1 cellular context compared by ENCODE assay signal in the genomic region with DNA sequence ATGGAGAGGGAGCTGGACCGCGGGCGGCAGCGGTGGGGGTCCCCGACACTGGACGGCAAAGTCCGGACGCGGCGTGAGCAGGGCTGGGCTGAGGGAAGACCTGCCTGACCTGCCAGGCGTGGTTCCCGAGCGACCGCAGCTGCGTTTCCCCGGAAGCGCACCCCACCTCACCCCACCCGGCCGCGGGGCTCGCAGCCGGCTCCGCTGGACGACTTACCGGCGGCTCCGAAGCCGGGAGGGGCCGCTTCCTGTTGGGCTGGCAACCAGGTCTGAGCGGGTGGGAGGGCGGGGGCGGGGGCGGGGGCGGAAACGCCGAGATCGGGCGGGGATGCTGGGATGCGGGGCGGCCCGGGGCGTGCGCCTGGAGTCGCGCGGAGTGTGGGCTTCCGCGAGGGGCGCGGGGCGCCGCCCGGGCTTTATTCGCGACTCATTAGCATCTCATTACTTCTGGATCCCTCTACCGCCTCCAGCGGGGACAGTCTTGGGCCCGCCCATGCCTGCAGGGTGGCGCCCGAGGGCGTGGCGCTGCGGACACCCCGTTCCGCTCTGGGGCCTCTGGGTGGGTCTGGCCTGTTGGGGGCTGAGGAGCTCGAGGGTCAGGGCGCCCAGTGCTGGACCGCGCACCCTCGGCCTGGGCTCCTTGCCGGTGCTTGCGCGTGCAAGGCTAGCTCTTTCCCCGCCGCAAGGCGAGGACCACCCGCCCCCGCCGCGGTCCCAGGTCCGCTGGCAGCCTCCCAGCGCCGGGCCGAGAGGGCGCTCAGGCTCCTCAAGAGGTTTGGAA.
TF ChIP-seq lines count a peak whose summit lies in the region.

A gene with protein sequence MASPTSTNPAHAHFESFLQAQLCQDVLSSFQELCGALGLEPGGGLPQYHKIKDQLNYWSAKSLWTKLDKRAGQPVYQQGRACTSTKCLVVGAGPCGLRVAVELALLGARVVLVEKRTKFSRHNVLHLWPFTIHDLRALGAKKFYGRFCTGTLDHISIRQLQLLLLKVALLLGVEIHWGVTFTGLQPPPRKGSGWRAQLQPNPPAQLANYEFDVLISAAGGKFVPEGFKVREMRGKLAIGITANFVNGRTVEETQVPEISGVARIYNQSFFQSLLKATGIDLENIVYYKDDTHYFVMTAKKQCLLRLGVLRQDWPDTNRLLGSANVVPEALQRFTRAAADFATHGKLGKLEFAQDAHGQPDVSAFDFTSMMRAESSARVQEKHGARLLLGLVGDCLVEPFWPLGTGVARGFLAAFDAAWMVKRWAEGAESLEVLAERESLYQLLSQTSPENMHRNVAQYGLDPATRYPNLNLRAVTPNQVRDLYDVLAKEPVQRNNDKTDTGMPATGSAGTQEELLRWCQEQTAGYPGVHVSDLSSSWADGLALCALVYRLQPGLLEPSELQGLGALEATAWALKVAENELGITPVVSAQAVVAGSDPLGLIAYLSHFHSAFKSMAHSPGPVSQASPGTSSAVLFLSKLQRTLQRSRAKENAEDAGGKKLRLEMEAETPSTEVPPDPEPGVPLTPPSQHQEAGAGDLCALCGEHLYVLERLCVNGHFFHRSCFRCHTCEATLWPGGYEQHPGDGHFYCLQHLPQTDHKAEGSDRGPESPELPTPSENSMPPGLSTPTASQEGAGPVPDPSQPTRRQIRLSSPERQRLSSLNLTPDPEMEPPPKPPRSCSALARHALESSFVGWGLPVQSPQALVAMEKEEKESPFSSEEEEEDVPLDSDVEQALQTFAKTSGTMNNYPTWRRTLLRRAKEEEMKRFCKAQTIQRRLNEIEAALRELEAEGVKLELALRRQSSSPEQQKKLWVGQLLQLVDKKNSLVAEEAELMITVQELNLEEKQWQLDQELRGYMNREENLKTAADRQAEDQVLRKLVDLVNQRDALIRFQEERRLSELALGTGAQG (minus strand): TSS at position 271 of the 781 bp plus-strand sequence. CDS start 1,576 bp downstream, outside the sequence.

TF ChIP-seq in HepG2, 621 proteins besides CTCF, POLR2A, EP300 and RAD21 (continued from another document and continues in another):
- TF ChIP-seq ZSCAN31 (CRISPR knock-in tag; IDR thresholded peaks at IDR 0.05; ENCODE audit: low read depth) (0 out of 2 replicates have a peak, but pooled peaks have one; percentile 14), U2AF1 (optimal IDR thresholded peaks at IDR 0.05; ENCODE audit: low read depth, low read length) (no peak), KLF9 (CRISPR knock-in tag; IDR thresholded peaks at IDR 0.05; ENCODE audit: low read depth) (no peak), ZNF451 (CRISPR knock-in tag; IDR thresholded peaks at IDR 0.05) (0 out of 2 replicates have a peak, but pooled peaks have one; percentile 16), NFATC3 (CRISPR knock-in tag; IDR thresholded peaks at IDR 0.05) (no peak), ZNF34 (CRISPR knock-in tag; IDR thresholded peaks at IDR 0.05; ENCODE audit: borderline replicate concordance) (no peak), NR3C1 (CRISPR knock-in tag; IDR thresholded peaks at IDR 0.05) (no peak), ZNF782 (CRISPR knock-in tag; IDR thresholded peaks at IDR 0.05; ENCODE audit: borderline replicate concordance) (no peak), KAT7 (CRISPR knock-in tag; IDR thresholded peaks at IDR 0.05; ENCODE audit: borderline replicate concordance) (no peak; the same call in 1 of the 2 replicates), BRD4 (CRISPR knock-in tag; IDR thresholded peaks at IDR 0.05) (no peak), ISL2 (CRISPR knock-in tag; IDR thresholded peaks at IDR 0.05) (peak; percentile 21; the same call in 1 of the 2 replicates), ATF7 (IDR thresholded peaks at IDR 0.05) (no peak), ATF7 (CRISPR knock-in tag; IDR thresholded peaks at IDR 0.05) (no peak), PHF8 (CRISPR knock-in tag; IDR thresholded peaks at IDR 0.05) (peak; percentile 66), IKZF4 (CRISPR knock-in tag; IDR thresholded peaks at IDR 0.05; ENCODE audit: borderline replicate concordance, low read depth, not compliant biosample characterization) (no peak), MAZ (IDR thresholded peaks at IDR 0.05; ENCODE audit: borderline replicate concordance, low read depth, low read length) (no peak), MAZ (CRISPR knock-in tag; IDR thresholded peaks at IDR 0.05; ENCODE audit: low read depth) (no peak), ZNF234 (CRISPR knock-in tag; conservative IDR thresholded peaks at IDR 0.05) (no peak), KDM6A (CRISPR knock-in tag; IDR thresholded peaks at IDR 0.05; ENCODE audit: low read depth) (no peak), ZNF205 (CRISPR knock-in tag; IDR thresholded peaks at IDR 0.05) (no peak), ZFP90 (CRISPR knock-in tag; IDR thresholded peaks at IDR 0.05; ENCODE audit: borderline replicate concordance) (0 out of 2 replicates have a peak, but pooled peaks have one; percentile 21), ZNF274 (CRISPR knock-in tag; IDR thresholded peaks at IDR 0.05) (no peak), MTA1 (CRISPR knock-in tag; IDR thresholded peaks at IDR 0.05; ENCODE audit: borderline replicate concordance) (no peak), TEAD2 (CRISPR knock-in tag; IDR thresholded peaks at IDR 0.05) (no peak), SP140L (CRISPR knock-in tag; IDR thresholded peaks at IDR 0.05; ENCODE audit: borderline replicate concordance) (no peak), ONECUT2 (CRISPR knock-in tag; IDR thresholded peaks at IDR 0.05) (no peak), MZF1 (CRISPR knock-in tag; IDR thresholded peaks at IDR 0.05; ENCODE audit: borderline replicate concordance) (no peak), MXD4 (CRISPR knock-in tag; IDR thresholded peaks at IDR 0.05) (no peak), ZBTB7A (CRISPR knock-in tag; IDR thresholded peaks at IDR 0.05) (peak; percentile 29; the same call in 1 of the 2 replicates), FOSL1 (CRISPR knock-in tag; IDR thresholded peaks at IDR 0.05; ENCODE audit: borderline replicate concordance) (no peak), ZSCAN9 (CRISPR knock-in tag; IDR thresholded peaks at IDR 0.05; ENCODE audit: borderline replicate concordance) (no peak)
- TF ChIP-seq, protein P1, sequence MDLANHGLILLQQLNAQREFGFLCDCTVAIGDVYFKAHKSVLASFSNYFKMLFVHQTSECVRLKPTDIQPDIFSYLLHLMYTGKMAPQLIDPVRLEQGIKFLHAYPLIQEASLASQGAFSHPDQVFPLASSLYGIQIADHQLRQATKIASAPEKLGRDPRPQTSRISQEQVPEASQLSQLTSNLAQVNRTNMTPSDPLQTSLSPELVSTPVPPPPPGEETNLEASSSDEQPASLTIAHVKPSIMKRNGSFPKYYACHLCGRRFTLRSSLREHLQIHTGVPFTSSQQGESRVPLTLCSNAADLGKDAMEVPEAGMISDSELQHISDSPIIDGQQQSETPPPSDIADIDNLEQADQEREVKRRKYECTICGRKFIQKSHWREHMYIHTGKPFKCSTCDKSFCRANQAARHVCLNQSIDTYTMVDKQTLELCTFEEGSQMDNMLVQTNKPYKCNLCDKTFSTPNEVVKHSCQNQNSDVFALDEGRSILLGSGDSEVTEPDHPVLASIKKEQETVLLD (CRISPR knock-in tag; IDR thresholded peaks at IDR 0.05; ENCODE audit: low read depth) = no peak
- TF ChIP-seq, protein P2, sequence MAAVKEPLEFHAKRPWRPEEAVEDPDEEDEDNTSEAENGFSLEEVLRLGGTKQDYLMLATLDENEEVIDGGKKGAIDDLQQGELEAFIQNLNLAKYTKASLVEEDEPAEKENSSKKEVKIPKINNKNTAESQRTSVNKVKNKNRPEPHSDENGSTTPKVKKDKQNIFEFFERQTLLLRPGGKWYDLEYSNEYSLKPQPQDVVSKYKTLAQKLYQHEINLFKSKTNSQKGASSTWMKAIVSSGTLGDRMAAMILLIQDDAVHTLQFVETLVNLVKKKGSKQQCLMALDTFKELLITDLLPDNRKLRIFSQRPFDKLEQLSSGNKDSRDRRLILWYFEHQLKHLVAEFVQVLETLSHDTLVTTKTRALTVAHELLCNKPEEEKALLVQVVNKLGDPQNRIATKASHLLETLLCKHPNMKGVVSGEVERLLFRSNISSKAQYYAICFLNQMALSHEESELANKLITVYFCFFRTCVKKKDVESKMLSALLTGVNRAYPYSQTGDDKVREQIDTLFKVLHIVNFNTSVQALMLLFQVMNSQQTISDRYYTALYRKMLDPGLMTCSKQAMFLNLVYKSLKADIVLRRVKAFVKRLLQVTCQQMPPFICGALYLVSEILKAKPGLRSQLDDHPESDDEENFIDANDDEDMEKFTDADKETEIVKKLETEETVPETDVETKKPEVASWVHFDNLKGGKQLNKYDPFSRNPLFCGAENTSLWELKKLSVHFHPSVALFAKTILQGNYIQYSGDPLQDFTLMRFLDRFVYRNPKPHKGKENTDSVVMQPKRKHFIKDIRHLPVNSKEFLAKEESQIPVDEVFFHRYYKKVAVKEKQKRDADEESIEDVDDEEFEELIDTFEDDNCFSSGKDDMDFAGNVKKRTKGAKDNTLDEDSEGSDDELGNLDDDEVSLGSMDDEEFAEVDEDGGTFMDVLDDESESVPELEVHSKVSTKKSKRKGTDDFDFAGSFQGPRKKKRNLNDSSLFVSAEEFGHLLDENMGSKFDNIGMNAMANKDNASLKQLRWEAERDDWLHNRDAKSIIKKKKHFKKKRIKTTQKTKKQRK (IDR thresholded peaks at IDR 0.05; ENCODE audit: low read length) = no peak
- TF ChIP-seq, protein P3, sequence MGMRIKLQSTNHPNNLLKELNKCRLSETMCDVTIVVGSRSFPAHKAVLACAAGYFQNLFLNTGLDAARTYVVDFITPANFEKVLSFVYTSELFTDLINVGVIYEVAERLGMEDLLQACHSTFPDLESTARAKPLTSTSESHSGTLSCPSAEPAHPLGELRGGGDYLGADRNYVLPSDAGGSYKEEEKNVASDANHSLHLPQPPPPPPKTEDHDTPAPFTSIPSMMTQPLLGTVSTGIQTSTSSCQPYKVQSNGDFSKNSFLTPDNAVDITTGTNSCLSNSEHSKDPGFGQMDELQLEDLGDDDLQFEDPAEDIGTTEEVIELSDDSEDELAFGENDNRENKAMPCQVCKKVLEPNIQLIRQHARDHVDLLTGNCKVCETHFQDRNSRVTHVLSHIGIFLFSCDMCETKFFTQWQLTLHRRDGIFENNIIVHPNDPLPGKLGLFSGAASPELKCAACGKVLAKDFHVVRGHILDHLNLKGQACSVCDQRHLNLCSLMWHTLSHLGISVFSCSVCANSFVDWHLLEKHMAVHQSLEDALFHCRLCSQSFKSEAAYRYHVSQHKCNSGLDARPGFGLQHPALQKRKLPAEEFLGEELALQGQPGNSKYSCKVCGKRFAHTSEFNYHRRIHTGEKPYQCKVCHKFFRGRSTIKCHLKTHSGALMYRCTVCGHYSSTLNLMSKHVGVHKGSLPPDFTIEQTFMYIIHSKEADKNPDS (CRISPR knock-in tag; IDR thresholded peaks at IDR 0.05) = 0 out of 2 replicates have a peak, but pooled peaks have one; percentile 67
- TF ChIP-seq, protein P4, sequence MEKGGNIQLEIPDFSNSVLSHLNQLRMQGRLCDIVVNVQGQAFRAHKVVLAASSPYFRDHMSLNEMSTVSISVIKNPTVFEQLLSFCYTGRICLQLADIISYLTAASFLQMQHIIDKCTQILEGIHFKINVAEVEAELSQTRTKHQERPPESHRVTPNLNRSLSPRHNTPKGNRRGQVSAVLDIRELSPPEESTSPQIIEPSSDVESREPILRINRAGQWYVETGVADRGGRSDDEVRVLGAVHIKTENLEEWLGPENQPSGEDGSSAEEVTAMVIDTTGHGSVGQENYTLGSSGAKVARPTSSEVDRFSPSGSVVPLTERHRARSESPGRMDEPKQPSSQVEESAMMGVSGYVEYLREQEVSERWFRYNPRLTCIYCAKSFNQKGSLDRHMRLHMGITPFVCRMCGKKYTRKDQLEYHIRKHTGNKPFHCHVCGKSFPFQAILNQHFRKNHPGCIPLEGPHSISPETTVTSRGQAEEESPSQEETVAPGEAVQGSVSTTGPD (CRISPR knock-in tag; IDR thresholded peaks at IDR 0.05) = no peak
- TF ChIP-seq, protein P5, sequence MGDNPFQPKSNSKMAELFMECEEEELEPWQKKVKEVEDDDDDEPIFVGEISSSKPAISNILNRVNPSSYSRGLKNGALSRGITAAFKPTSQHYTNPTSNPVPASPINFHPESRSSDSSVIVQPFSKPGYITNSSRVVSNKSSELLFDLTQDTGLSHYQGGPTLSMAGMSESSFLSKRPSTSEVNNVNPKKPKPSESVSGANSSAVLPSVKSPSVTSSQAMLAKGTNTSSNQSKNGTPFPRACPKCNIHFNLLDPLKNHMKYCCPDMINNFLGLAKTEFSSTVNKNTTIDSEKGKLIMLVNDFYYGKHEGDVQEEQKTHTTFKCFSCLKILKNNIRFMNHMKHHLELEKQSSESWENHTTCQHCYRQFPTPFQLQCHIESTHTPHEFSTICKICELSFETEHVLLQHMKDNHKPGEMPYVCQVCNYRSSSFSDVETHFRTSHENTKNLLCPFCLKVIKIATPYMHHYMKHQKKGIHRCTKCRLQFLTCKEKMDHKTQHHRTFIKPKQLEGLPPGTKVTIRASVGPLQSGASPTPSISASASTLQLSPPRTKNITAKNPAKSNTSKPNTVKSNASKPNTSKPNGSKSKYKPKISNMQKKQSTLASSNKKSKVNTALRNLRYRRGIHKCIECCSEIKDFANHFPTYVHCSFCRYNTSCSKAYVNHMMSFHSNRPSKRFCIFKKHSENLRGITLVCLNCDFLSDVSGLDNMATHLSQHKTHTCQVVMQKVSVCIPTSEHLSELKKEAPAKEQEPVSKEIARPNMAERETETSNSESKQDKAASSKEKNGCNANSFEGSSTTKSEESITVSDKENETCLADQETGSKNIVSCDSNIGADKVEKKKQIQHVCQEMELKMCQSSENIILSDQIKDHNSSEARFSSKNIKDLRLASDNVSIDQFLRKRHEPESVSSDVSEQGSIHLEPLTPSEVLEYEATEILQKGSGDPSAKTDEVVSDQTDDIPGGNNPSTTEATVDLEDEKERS (CRISPR knock-in tag; IDR thresholded peaks at IDR 0.05) = 0 out of 2 replicates have a peak, but pooled peaks have one; percentile 4
- TF ChIP-seq, protein P6, sequence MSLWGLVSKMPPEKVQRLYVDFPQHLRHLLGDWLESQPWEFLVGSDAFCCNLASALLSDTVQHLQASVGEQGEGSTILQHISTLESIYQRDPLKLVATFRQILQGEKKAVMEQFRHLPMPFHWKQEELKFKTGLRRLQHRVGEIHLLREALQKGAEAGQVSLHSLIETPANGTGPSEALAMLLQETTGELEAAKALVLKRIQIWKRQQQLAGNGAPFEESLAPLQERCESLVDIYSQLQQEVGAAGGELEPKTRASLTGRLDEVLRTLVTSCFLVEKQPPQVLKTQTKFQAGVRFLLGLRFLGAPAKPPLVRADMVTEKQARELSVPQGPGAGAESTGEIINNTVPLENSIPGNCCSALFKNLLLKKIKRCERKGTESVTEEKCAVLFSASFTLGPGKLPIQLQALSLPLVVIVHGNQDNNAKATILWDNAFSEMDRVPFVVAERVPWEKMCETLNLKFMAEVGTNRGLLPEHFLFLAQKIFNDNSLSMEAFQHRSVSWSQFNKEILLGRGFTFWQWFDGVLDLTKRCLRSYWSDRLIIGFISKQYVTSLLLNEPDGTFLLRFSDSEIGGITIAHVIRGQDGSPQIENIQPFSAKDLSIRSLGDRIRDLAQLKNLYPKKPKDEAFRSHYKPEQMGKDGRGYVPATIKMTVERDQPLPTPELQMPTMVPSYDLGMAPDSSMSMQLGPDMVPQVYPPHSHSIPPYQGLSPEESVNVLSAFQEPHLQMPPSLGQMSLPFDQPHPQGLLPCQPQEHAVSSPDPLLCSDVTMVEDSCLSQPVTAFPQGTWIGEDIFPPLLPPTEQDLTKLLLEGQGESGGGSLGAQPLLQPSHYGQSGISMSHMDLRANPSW (CRISPR knock-in tag; IDR thresholded peaks at IDR 0.05; ENCODE audit: borderline replicate concordance) = no peak
